22 cellular contexts compared by ENCODE assay signal in genomic region chr3:67580430-67581000, GRCh38.
DNase-seq lines count a peak whose midpoint lies in the region; ATAC-seq, FAIRE-seq and TF ChIP-seq lines count a peak whose summit lies in the region.
"Had no signal": no experiment of that assay in that cellular context is flagged by ENCODE, and none has a peak within 500 bp of the region (broad histone marks: within the 10 kb centered on the region; RNA-seq: fewer than 3 reads in every experiment).

No MANE protein-coding gene starts in this region.

- H3K27me3 ChIP-seq in esophagus muscularis mucosa, result no peaks in the 10 kb centered on the region
- H3K27me3 ChIP-seq: BE2C; BLaER1 treated with 17β-estradiol and CSF1 and Interleukin-3, amounts not matched to agents 10 nM and 100 nM had no signal

- WGBS in esophagus muscularis mucosa, result 89% methylated on average over 6 of the region's 6 CpGs

- DNase-seq in NCI-H1105 treated with DMSO at 0.1 percent for 48 hours (lab: John Stamatoyannopoulos, UW) (peak; percentile 17), NCI-H1105 (lab: John Stamatoyannopoulos, UW) (no peak), HTR-8/SVneo (ENCODE audit: insufficient read length, low spot score) (no peak), esophagus muscularis mucosa (ENCODE audit: extremely low spot score) (peak; percentile 4), NCI-H2196 treated with DMSO at 0.1 percent for 48 hours (lab: John Stamatoyannopoulos, UW; ENCODE audit: unreplicated experiment) (no peak)
- DNase-seq: 8988T; ACHN; AML-193; BE2C; CD4-positive, alpha-beta T cell; CD8-positive, alpha-beta memory T cell; DMS153; DND-41; H9 had no signal

- H3K27ac ChIP-seq in HEK293 (ENCODE audit: extremely low read depth, low read depth, low read length), result no peak overlapping the region
- no peak overlapping the region for H3K27ac ChIP-seq in esophagus muscularis mucosa (replicated peaks in 1 of 4)
- H3K27ac ChIP-seq: A549; BLaER1 treated with 17β-estradiol and CSF1 and Interleukin-3, amounts not matched to agents 10 nM and 100 nM had no signal

- peak; percentile 49 for FAIRE-seq in HTR-8/SVneo (lab: Jason Lieb, UNC)
- FAIRE-seq: A549, D721Med, GM12892 had no signal

- TF ChIP-seq POLR2A in esophagus muscularis mucosa (IDR thresholded peaks at IDR 0.05; ENCODE audit: low read depth), result no peak

- no peak for TF ChIP-seq CTCF in HEK293 (tag by site-specific recombination; IDR thresholded peaks at IDR 0.05)
- TF ChIP-seq CTCF in esophagus muscularis mucosa (IDR thresholded peaks at IDR 0.05), result no peak

- no peak overlapping the region for H3K4me3 ChIP-seq in HEK293 (ENCODE audit: low read depth, low read length)
- no peak overlapping the region for H3K4me3 ChIP-seq in esophagus muscularis mucosa
- H3K4me3 ChIP-seq: A549; BLaER1 treated with 17β-estradiol and CSF1 and Interleukin-3, amounts not matched to agents 10 nM and 100 nM; GM23338 had no signal

- CTCF ChIA-PET in HEK293 (lab: Yijun Ruan, JAX), result interaction anchor here (0.6 to 0.7 kb wide), 2 partner anchors 134 to 607 kb away, joined by 3 to 4 read pairs; no protein-coding TSS in a partner anchor

- H3K36me3 ChIP-seq in HEK293 (ENCODE audit: control insufficient read depth in 2 of 2, insufficient read depth in 1 of 2, low read length in 2 of 2), result no peaks in the 10 kb centered on the region
- H3K36me3 ChIP-seq in esophagus muscularis mucosa, result no peaks in the 10 kb centered on the region
- H3K36me3 ChIP-seq: BE2C had no signal

- intact Hi-C loops in esophagus muscularis mucosa (cut with DNase I), result no loop called here

- H3K4me1 ChIP-seq in HEK293 (ENCODE audit: control insufficient read depth, insufficient read depth, low read length) (no peaks in the 10 kb centered on the region), esophagus muscularis mucosa (no peaks in the 10 kb centered on the region)
- H3K4me1 ChIP-seq: A549; BE2C; BLaER1 treated with 17β-estradiol and CSF1 and Interleukin-3, amounts not matched to agents 10 nM and 100 nM had no signal

- POLR2A ChIA-PET in HEK293 (lab: Yijun Ruan, JAX), result no interaction called here

- ATAC-seq in GM19452 (IDR thresholded peaks at IDR 0.05; ENCODE audit: unreplicated experiment), result no peak
- ATAC-seq: A549, GM23338, HCT116 had no signal

- TF ChIP-seq EP300 in esophagus muscularis mucosa (IDR thresholded peaks at IDR 0.05), result no peak

- H3K9me3 ChIP-seq in HEK293 (ENCODE audit: control insufficient read depth, insufficient read depth, low read depth, low read length) (no peaks in the 10 kb centered on the region), esophagus muscularis mucosa (no peaks in the 10 kb centered on the region)
- H3K9me3 ChIP-seq: A549, BE2C had no signal

TF ChIP-seq in HEK293, 187 proteins besides CTCF, POLR2A, EP300 and RAD21:
- peak; percentile 56 for TF ChIP-seq PRDM6 (tag by site-specific recombination; IDR thresholded peaks at IDR 0.05)
- no peak for TF ChIP-seq PRDM2 (tag by site-specific recombination; IDR thresholded peaks at IDR 0.05; ENCODE audit: borderline replicate concordance)
- 0 out of 2 replicates have a peak, but pooled peaks have one; percentile 16 for TF ChIP-seq ZNF843 (tag by site-specific recombination; IDR thresholded peaks at IDR 0.05)
TF ChIP-seq in HEK293: peak in this region for 2.

Comparison
In these comparisons a context has a peak if more than half of its experiments do, and no peak if none do; other contexts are left out.
1. DNase-seq: peak in NCI-H1105 treated with DMSO at 0.1 percent for 48 hours (single experiment) and esophagus muscularis mucosa (single experiment); none in NCI-H1105 (single experiment), HTR-8/SVneo (single experiment) and NCI-H2196 treated with DMSO at 0.1 percent for 48 hours (single experiment).